26 cellular contexts compared by ENCODE assay signal in genomic region chr18:34506198-34506597, GRCh38.
"Had no signal": no experiment of that assay in that cellular context is flagged by ENCODE, and none has a peak within 500 bp of the region (broad histone marks: within the 10 kb centered on the region; RNA-seq: fewer than 3 reads in every experiment).

No MANE protein-coding gene starts in this region.

- H3K9me3 ChIP-seq: Peyer's patch, SJCRH30 had no signal

- H2AFZ ChIP-seq: PC-9 had no signal

- H3K27ac ChIP-seq: HL-60, PC-9, Peyer's patch, SJCRH30 had no signal

- DNase-seq: IMR-90; Kasumi-1; KG1; MV-4-11; NCI-H1048; NCI-H1105; NCI-H1417; NCI-H1436 treated with DMSO at 0.1 percent for 48 hours; NCI-H1694; NCI-H187 treated with DMSO at 0.1 percent for 48 hours; NCI-H2029 treated with DMSO at 0.1 percent for 48 hours; NCI-H2171 treated with DMSO at 0.1 percent for 48 hours; NCI-H345; NCI-H446 treated with DMSO at 0.1 percent for 48 hours; NCI-H510A treated with DMSO at 0.1 percent for 48 hours; NCI-H526; NCI-H748 treated with DMSO at 0.1 percent for 48 hours; NK-92 treated with Interleukin-12 subunit alpha and Interleukin-12 subunit beta, amount 100 ng/mL, for 24 hours; PC-9; Peyer's patch; SHP77 treated with DMSO at 0.1 percent for 48 hours; SJCRH30; T-helper 1 cell had no signal

- H3K4me3 ChIP-seq: PC-9, Peyer's patch, SJCRH30 had no signal

- H3K36me3 ChIP-seq: Peyer's patch, SJCRH30 had no signal

- ATAC-seq: Right ventricle myocardium inferior, SK-N-SH treated with all-trans-retinoic acid at 6 μM for 48 hours had no signal

- H3K4me2 ChIP-seq: PC-9 had no signal

- H3K27me3 ChIP-seq: Peyer's patch, SJCRH30 had no signal

- H3K4me1 ChIP-seq: Peyer's patch, SJCRH30 had no signal
